30 cellular contexts compared by ENCODE assay signal in the genomic region with DNA sequence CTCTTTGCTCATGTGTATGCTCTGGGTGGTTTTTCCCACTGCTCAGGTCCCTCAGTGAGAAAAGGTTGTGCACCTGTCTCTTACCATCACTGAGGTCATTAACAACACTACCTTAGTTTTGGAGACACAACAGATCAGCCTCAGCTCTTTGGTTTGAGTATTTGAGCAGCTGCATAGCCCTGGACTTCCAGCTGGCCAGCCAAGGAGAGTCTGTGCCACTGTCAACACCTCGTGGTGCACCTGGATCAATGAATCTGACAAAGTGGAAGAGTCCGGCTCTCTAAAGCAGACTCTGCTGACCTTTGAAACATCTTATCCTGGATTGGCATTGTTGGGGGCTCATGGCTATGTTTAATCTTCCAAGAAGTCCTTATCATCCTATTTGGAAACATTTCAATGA. TPM values are rescaled to one million over a fixed set of nuclear protein-coding genes. Genes with fewer than 3 reads are reported as not detected.
"Had no signal": no experiment of that assay in that cellular context is flagged by ENCODE, and none has a peak within 500 bp of the region (broad histone marks: within the 10 kb centered on the region; RNA-seq: fewer than 3 reads in every experiment).

No MANE protein-coding gene starts in this region.

- H3K36me3 ChIP-seq: breast epithelium, sigmoid colon, vagina had no signal

- H3K4me1 ChIP-seq: breast epithelium, parathyroid adenoma, psoas muscle, sigmoid colon, vagina had no signal

- H3K27ac ChIP-seq: breast epithelium, parathyroid adenoma, psoas muscle, sigmoid colon, vagina had no signal

- H3K9ac ChIP-seq: parathyroid adenoma had no signal

- H3K27me3 ChIP-seq: vagina had no signal

- ATAC-seq: activated CD8-positive, alpha-beta T cell treated with anti-CD3 and anti-CD28 coated beads for 36 hours; activated naive CD8-positive, alpha-beta T cell treated with anti-CD3 and anti-CD28 coated beads, Interleukin-2, amount 50 U/mL, for 24 hours; activated T-cell treated with anti-CD3 and anti-CD28 coated beads, Interleukin-2, amount 50 U/mL, for 4 hours; activated T-helper 17 cell treated with anti-CD3 and anti-CD28 coated beads, Interleukin-2, amount 50 U/mL, for 72 hours; esophagus mucosa; left colon; naive thymus-derived CD4-positive, alpha-beta T cell; psoas muscle; stimulated activated effector memory CD8-positive, alpha-beta T cell treated with anti-CD3 and anti-CD28 coated beads, Interleukin-12 subunit alpha, Interleukin-12 subunit beta, amount 100 ng/mL, for 72 hours had no signal

- H3K4me3 ChIP-seq: breast epithelium, psoas muscle, sigmoid colon, vagina had no signal

- DNase-seq: activated B cell treated with CpG ODN at 0.5 μM for 24 hours; activated CD4-positive, alpha-beta T cell treated with anti-CD3 and anti-CD28 coated beads, Interleukin-2, amount 50 U/mL, for 1 hour; activated CD8-positive, alpha-beta T cell treated with anti-CD3 and anti-CD28 coated beads for 36 hours; activated gamma-delta T cell treated with Interleukin-2 at 50 U/mL for 16 hours; activated naive CD8-positive, alpha-beta T cell treated with anti-CD3 and anti-CD28 coated beads, Interleukin-2, amount 50 U/mL, for 24 hours; activated T-cell treated with anti-CD3 and anti-CD28 coated beads, Interleukin-2, amount 50 U/mL, for 4 hours; amygdala; endodermal cell; foreskin fibroblast; head of caudate nucleus; hypothalamus; immature natural killer cell; kidney; left colon; mammary epithelial cell; midbrain; naive thymus-derived CD4-positive, alpha-beta T cell; nucleus accumbens; psoas muscle; sigmoid colon; small intestine; stimulated activated CD4-positive, alpha-beta T cell treated with anti-CD3 and anti-CD28 coated beads, Interleukin-4, amount 100 ng/mL, for 24 hours had no signal

- H2AFZ ChIP-seq: parathyroid adenoma had no signal

- H3K9me3 ChIP-seq: psoas muscle, vagina had no signal

- FAIRE-seq: kidney, small intestine had no signal

RNA-seq across cellular contexts. Expression of gene HMSD, which starts 50.8 kb away (rescaled TPM):
- total RNA-seq: psoas muscle, sigmoid colon, subcutaneous adipose tissue, vagina had no signal
- polyA plus RNA-seq: immature natural killer cell; naive thymus-derived CD4-positive, alpha-beta T cell; neural cell had no signal
